8 cellular contexts compared by ENCODE assay signal in genomic region chr5:139651863-139652787, GRCh38. TPM values are rescaled to one million over a fixed set of nuclear protein-coding genes. Genes with fewer than 3 reads are reported as not detected.
DNase-seq lines count a peak whose midpoint lies in the region; ATAC-seq and TF ChIP-seq lines count a peak whose summit lies in the region.

No MANE protein-coding gene starts in this region.

- H3K9me3 Mint-ChIP-seq in activated CD8-positive, alpha-beta memory T cell treated with anti-CD3 and anti-CD28 coated beads, Interleukin-2, amount 10 ng/mL, durations not matched to agents 7 days and 5 days (ENCODE audit: low read depth), result no peaks in the 10 kb centered on the region
- H3K9me3 Mint-ChIP-seq in stimulated activated naive B cell treated with anti-CD40 and anti-IgM and Interleukin-4, amounts not matched to agents 10 μg/mL and 1 μg/mL and 100 μg/mL, for 72 hours, result no peaks in the 10 kb centered on the region

- peaks cover 15% of the 10 kb centered on the region for H3K36me3 ChIP-seq in mesodermal cell (ENCODE audit: control insufficient read depth, insufficient read depth, low read length)

- ATAC-seq in GM18499 (IDR thresholded peaks at IDR 0.05; ENCODE audit: insufficient read depth, unreplicated experiment), result peak; percentile 28
- ATAC-seq in activated CD8-positive, alpha-beta memory T cell treated with anti-CD3 and anti-CD28 coated beads, Interleukin-2, amount 10 ng/mL, durations not matched to agents 7 days and 5 days, result peak; percentile 70
- ATAC-seq in stimulated activated naive B cell treated with anti-CD40 and anti-IgM and Interleukin-4, amounts not matched to agents 10 μg/mL and 1 μg/mL and 100 μg/mL, for 72 hours (replicated peaks), result peak; percentile 46 to 63

- peak overlapping the region; percentile 87 for H3K27ac ChIP-seq in mesodermal cell (ENCODE audit: low read depth, low read length, severe bottlenecking)

- no peaks in the 10 kb centered on the region for H3K36me3 Mint-ChIP-seq in activated CD8-positive, alpha-beta memory T cell treated with anti-CD3 and anti-CD28 coated beads, Interleukin-2, amount 10 ng/mL, durations not matched to agents 7 days and 5 days
- H3K36me3 Mint-ChIP-seq in stimulated activated naive B cell treated with anti-CD40 and anti-IgM and Interleukin-4, amounts not matched to agents 10 μg/mL and 1 μg/mL and 100 μg/mL, for 72 hours, result peaks cover 11 to 17% of the 10 kb centered on the region in 2 donors

- H3K4me1 Mint-ChIP-seq in activated CD8-positive, alpha-beta memory T cell treated with anti-CD3 and anti-CD28 coated beads, Interleukin-2, amount 10 ng/mL, durations not matched to agents 7 days and 5 days, result peaks cover 33% of the 10 kb centered on the region
- peaks cover 50 to 77% of the 10 kb centered on the region in 2 donors for H3K4me1 Mint-ChIP-seq in stimulated activated naive B cell treated with anti-CD40 and anti-IgM and Interleukin-4, amounts not matched to agents 10 μg/mL and 1 μg/mL and 100 μg/mL, for 72 hours

- POLR2A ChIA-PET in HEK293T (lab: Yijun Ruan, JAX), result no interaction called here

- peak overlapping the region; percentile 98 for H3K4me3 ChIP-seq in mesodermal cell (ENCODE audit: extremely low read depth, insufficient read depth, low read length, poor library complexity, severe bottlenecking)

- CTCF ChIA-PET in HEK293T (lab: Yijun Ruan, JAX), result interaction anchor here (0.6 to 1.9 kb wide), 3 partner anchors 94 to 232 kb away, joined by 3 to 7 read pairs (median 5); no protein-coding TSS in a partner anchor
- CTCF ChIA-PET in activated CD8-positive, alpha-beta memory T cell treated with anti-CD3 and anti-CD28 coated beads, Interleukin-2, amount 10 ng/mL, durations not matched to agents 7 days and 5 days (lab: Charles Lee), result interaction anchor here (0.7 to 2.2 kb wide), 4 partner anchors 16 to 391 kb away, joined by 3 to 8 read pairs (median 5); partner anchors contain the start of gene NRG2

- H3K4me3 Mint-ChIP-seq in activated CD8-positive, alpha-beta memory T cell treated with anti-CD3 and anti-CD28 coated beads, Interleukin-2, amount 10 ng/mL, durations not matched to agents 7 days and 5 days, result peak overlapping the region; percentile 0
- H3K4me3 Mint-ChIP-seq in stimulated activated naive B cell treated with anti-CD40 and anti-IgM and Interleukin-4, amounts not matched to agents 10 μg/mL and 1 μg/mL and 100 μg/mL, for 72 hours, result peak overlapping the region; percentile 84 to 87

- H3K4me1 ChIP-seq in mesodermal cell (ENCODE audit: control insufficient read depth, insufficient read depth, low read length, poor library complexity, severe bottlenecking), result peaks cover 62% of the 10 kb centered on the region

- DNase-seq in HEK293T (ENCODE audit: extremely low spot score) (peak; percentile 59), NCI-H1436 treated with DMSO at 0.1 percent for 48 hours (lab: John Stamatoyannopoulos, UW) (peak; percentile 25), epidermal melanocyte (ENCODE audit: insufficient read length, low spot score) (peak; percentile 75), HuH-7 (ENCODE audit: low spot score) (no peak)
- DNase-seq in activated CD8-positive, alpha-beta memory T cell treated with anti-CD3 and anti-CD28 coated beads, Interleukin-2, amount 10 ng/mL, durations not matched to agents 7 days and 5 days, result peak; percentile 86
- DNase-seq in stimulated activated naive B cell treated with anti-CD40 and anti-IgM and Interleukin-4, amounts not matched to agents 10 μg/mL and 1 μg/mL and 100 μg/mL, for 72 hours, result peak; percentile 91

- H3K27me3 Mint-ChIP-seq in activated CD8-positive, alpha-beta memory T cell treated with anti-CD3 and anti-CD28 coated beads, Interleukin-2, amount 10 ng/mL, durations not matched to agents 7 days and 5 days, result peaks cover 46% of the 10 kb centered on the region
- H3K27me3 Mint-ChIP-seq in stimulated activated naive B cell treated with anti-CD40 and anti-IgM and Interleukin-4, amounts not matched to agents 10 μg/mL and 1 μg/mL and 100 μg/mL, for 72 hours, result no peaks in the 10 kb centered on the region

- 0 to 14% methylated on average over 3 to 6 of the region's 23 CpGs for WGBS in mesodermal cell (ENCODE audit: insufficient coverage in 2 of 2), 2 experiments

- peak overlapping the region; percentile 25 for H3K27ac Mint-ChIP-seq in activated CD8-positive, alpha-beta memory T cell treated with anti-CD3 and anti-CD28 coated beads, Interleukin-2, amount 10 ng/mL, durations not matched to agents 7 days and 5 days
- peak overlapping the region; percentile 94 for H3K27ac Mint-ChIP-seq in stimulated activated naive B cell treated with anti-CD40 and anti-IgM and Interleukin-4, amounts not matched to agents 10 μg/mL and 1 μg/mL and 100 μg/mL, for 72 hours

- H3K9me3 ChIP-seq in mesodermal cell (ENCODE audit: control insufficient read depth, low read length), result no peaks in the 10 kb centered on the region

TF ChIP-seq in HEK293T, 16 proteins besides CTCF, POLR2A, EP300 and RAD21:
- no peak for TF ChIP-seq FOXK2 (IDR thresholded peaks at IDR 0.05)
- TF ChIP-seq HDGF (IDR thresholded peaks at IDR 0.05; ENCODE audit: borderline replicate concordance), result no peak

RNA-seq across cellular contexts. Expression of gene CXXC5, which starts 4.0 kb away (rescaled TPM):
- total RNA-seq in activated CD8-positive, alpha-beta memory T cell treated with anti-CD3 and anti-CD28 coated beads, Interleukin-2, amount 10 ng/mL, durations not matched to agents 7 days and 5 days, result 1 to 10 TPM; 1.8 to 4.1 TPM
- polyA plus RNA-seq in mesodermal cell (2013, experiment 1 of 2), result 118 TPM
- polyA plus RNA-seq in mesodermal cell (2013, experiment 2 of 2), result 93.8 TPM
